In genomic region chr9:104808030-104808614, GRCh38 we compare ENCODE assay signal across 2 cellular contexts.
TF ChIP-seq lines count a peak whose summit lies in the region.

No MANE protein-coding gene starts in this region.

TF ChIP-seq in IMR-90, 13 proteins besides CTCF, POLR2A, EP300 and RAD21 (continued from another document):
- TF ChIP-seq USF2 (IDR thresholded peaks at IDR 0.05; ENCODE audit: low read depth, low read length) (no peak), MAFK (IDR thresholded peaks at IDR 0.05; ENCODE audit: low read depth, low read length) (no peak), SMC3 (IDR thresholded peaks at IDR 0.05; ENCODE audit: low read depth, low read length) (peak; percentile 40)

TF ChIP-seq in SK-N-SH, 30 proteins besides CTCF, POLR2A, EP300 and RAD21 (continued from another document):
- TF ChIP-seq NRF1 (IDR thresholded peaks at IDR 0.05; ENCODE audit: low read depth, low read length): no peak
- no peak for TF ChIP-seq RFX5 (IDR thresholded peaks at IDR 0.05; ENCODE audit: low read length)
- TF ChIP-seq SMC3 (IDR thresholded peaks at IDR 0.05; ENCODE audit: low read depth, low read length): peak; percentile 46; the same call in 1 of the 2 replicates
- TF ChIP-seq YY1 (IDR thresholded peaks at IDR 0.05; ENCODE audit: low read depth): no peak
- no peak for TF ChIP-seq POLR2AphosphoS5 (IDR thresholded peaks at IDR 0.05; ENCODE audit: low read depth, low read length)
- TF ChIP-seq NFIC (IDR thresholded peaks at IDR 0.05; ENCODE audit: borderline replicate concordance): 0 out of 2 replicates have a peak, but pooled peaks have one; percentile 38
TF ChIP-seq in SK-N-SH: peak in this region for 3.
